In the genomic region with DNA sequence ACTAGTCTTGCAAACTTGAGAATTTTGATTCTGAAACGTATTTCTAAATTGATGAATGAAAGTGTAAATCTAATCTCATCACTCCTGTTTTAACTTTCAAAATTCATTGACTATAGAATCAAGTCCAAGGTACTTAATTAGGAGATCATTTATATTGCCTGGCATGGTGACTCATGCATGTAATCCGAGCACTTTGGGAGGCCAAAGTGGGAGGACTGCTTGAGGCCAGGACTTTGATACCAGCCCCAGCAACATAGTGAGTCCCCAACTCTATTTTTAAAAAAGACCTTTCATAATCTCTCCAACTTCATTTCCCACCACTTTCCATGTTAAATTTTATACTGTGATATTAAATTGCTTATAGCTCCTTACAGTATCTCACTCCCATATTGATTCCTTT, we compare ENCODE assay signal across 1 cellular context.
TF ChIP-seq lines count a peak whose summit lies in the region.

No MANE protein-coding gene starts in this region.

TF ChIP-seq in HCT116, 20 proteins besides CTCF, POLR2A, EP300 and RAD21:
- TF ChIP-seq ZNF274 (IDR thresholded peaks at IDR 0.05; ENCODE audit: low read depth, low read length) (no peak), FOSL1 (IDR thresholded peaks at IDR 0.05; ENCODE audit: low read depth) (peak; percentile 10; the same call in 1 of the 2 replicates), EZH2 (IDR thresholded peaks at IDR 0.05) (no peak)
